1 cellular context compared by ENCODE assay signal in genomic region chr11:120817131-120817530, GRCh38.
TF ChIP-seq lines count a peak whose summit lies in the region.

No MANE protein-coding gene starts in this region.

TF ChIP-seq in HepG2, 621 proteins besides CTCF, POLR2A, EP300 and RAD21 (continued from another document):
- TF ChIP-seq PRDM10 (CRISPR knock-in tag; IDR thresholded peaks at IDR 0.05; ENCODE audit: low read depth) (no peak), PTBP1 (IDR thresholded peaks at IDR 0.05; ENCODE audit: low read depth, low read length, poor library complexity, severe bottlenecking) (no peak), FOXK1 (CRISPR knock-in tag; IDR thresholded peaks at IDR 0.05; ENCODE audit: borderline replicate concordance, low read depth) (no peak), NR2C2 (CRISPR knock-in tag; IDR thresholded peaks at IDR 0.05; ENCODE audit: borderline replicate concordance) (no peak)
